In genomic region chr9:117815315-117815714, GRCh38 we compare ENCODE assay signal across 14 cellular contexts.
DNase-seq lines count a peak whose midpoint lies in the region; ATAC-seq, FAIRE-seq and TF ChIP-seq lines count a peak whose summit lies in the region.
"Had no signal": no experiment of that assay in that cellular context is flagged by ENCODE, and none has a peak within 500 bp of the region (broad histone marks: within the 10 kb centered on the region; RNA-seq: fewer than 3 reads in every experiment).

No MANE protein-coding gene starts in this region.

- peak; percentile 61 for ATAC-seq in GM19467 (IDR thresholded peaks at IDR 0.05; ENCODE audit: unreplicated experiment)
- peak; percentile 66 for ATAC-seq in HG03039 (IDR thresholded peaks at IDR 0.05; ENCODE audit: unreplicated experiment)
- ATAC-seq in GM19452 (IDR thresholded peaks at IDR 0.05; ENCODE audit: unreplicated experiment) = no peak
- ATAC-seq: pancreas, upper lobe of right lung had no signal

- no peak for FAIRE-seq in GM12892 (lab: Jason Lieb, UNC)
- FAIRE-seq: pancreas had no signal

- DNase-seq in GM12865 (ENCODE audit: low read depth) = peak; percentile 36
- DNase-seq in astrocyte of the hippocampus (ENCODE audit: low read depth, low spot score) = peak; percentile 5
- DNase-seq in NCI-H128 (lab: John Stamatoyannopoulos, UW; ENCODE audit: unreplicated experiment) = no peak
- no peak for DNase-seq in stimulated activated CD4-positive, alpha-beta T cell treated with anti-CD3 and anti-CD28 coated beads, Interleukin-2, amount 100 ng/mL, for 48 hours
- no peak for DNase-seq in GM12892 (ENCODE audit: insufficient read length)
- DNase-seq: activated CD4-positive, alpha-beta T cell treated with anti-CD3 and anti-CD28 coated beads for 4 hours; IMR-90; NCI-H1105 treated with DMSO at 0.1 percent for 48 hours; pancreas; PC-9; upper lobe of right lung had no signal

- no peak for TF ChIP-seq CTCF in GM12865 (IDR thresholded peaks at IDR 0.05; ENCODE audit: insufficient read depth, low read depth, low read length, missing control alignments)

- no peak overlapping the region for H3K4me3 ChIP-seq in GM12865 (ENCODE audit: low read depth, low read length)
- H3K4me3 ChIP-seq: pancreas, PC-9, upper lobe of right lung had no signal

- TF ChIP-seq POLR2A in GM12892 (IDR thresholded peaks at IDR 0.05; ENCODE audit: low read depth, low read length) = no peak

Comparison
In these comparisons a context has a peak if more than half of its experiments do, and no peak if none do; other contexts are left out.
1. DNase-seq: peak in GM12865 (single experiment) and astrocyte of the hippocampus (single experiment); none in NCI-H128 (single experiment), stimulated activated CD4-positive, alpha-beta T cell treated with anti-CD3 and anti-CD28 coated beads, Interleukin-2, amount 100 ng/mL, for 48 hours (0 of 2) and GM12892 (single experiment).